In genomic region chr12:104258476-104259067, GRCh38 we compare ENCODE assay signal across 21 cellular contexts. TPM values are rescaled to one million over a fixed set of nuclear protein-coding genes. Genes with fewer than 3 reads are reported as not detected.
DNase-seq lines count a peak whose midpoint lies in the region; ATAC-seq and TF ChIP-seq lines count a peak whose summit lies in the region.
"Had no signal": no experiment of that assay in that cellular context is flagged by ENCODE, and none has a peak within 500 bp of the region (broad histone marks: within the 10 kb centered on the region; RNA-seq: fewer than 3 reads in every experiment).

No MANE protein-coding gene starts in this region.

- no peak overlapping the region for H3K23ac ChIP-seq in trophoblast cell (ENCODE audit: low read length)

- no peak overlapping the region for H3K4ac ChIP-seq in trophoblast cell (ENCODE audit: low read depth, low read length)

- H3K79me2 ChIP-seq in Loucy (ENCODE audit: insufficient read depth, low read length): no peaks in the 10 kb centered on the region
- no peaks in the 10 kb centered on the region for H3K79me2 ChIP-seq in trophoblast cell (ENCODE audit: control insufficient read depth, insufficient read depth, low read length, poor library complexity)

- H2BK12ac ChIP-seq in trophoblast cell (ENCODE audit: low read length): no peak overlapping the region

- H3K18ac ChIP-seq in trophoblast cell (ENCODE audit: low read length): no peak overlapping the region

- TF ChIP-seq CTCF in Loucy (conservative IDR thresholded peaks at IDR 0.05; ENCODE audit: low read length) (no peak), VCaP (conservative IDR thresholded peaks at IDR 0.05) (no peak)

- no peak overlapping the region for H4K8ac ChIP-seq in trophoblast cell (ENCODE audit: low read depth, low read length)

- peaks cover 5% of the 10 kb centered on the region for H3K4me1 ChIP-seq in Loucy (ENCODE audit: insufficient read depth, low read length, poor library complexity, severe bottlenecking)
- no peaks in the 10 kb centered on the region for H3K4me1 ChIP-seq in trophoblast cell (ENCODE audit: control insufficient read depth in 1 of 2, insufficient read depth in 2 of 2, low read length in 2 of 2)
- H3K4me1 ChIP-seq: BE2C, SJCRH30 had no signal

- no peaks in the 10 kb centered on the region for H3F3A ChIP-seq in Loucy (ENCODE audit: low read depth)

- no peak overlapping the region for H3K4me2 ChIP-seq in Loucy (ENCODE audit: low read depth, low read length, poor library complexity, severe bottlenecking)
- H3K4me2 ChIP-seq in trophoblast cell (ENCODE audit: low read length): no peak overlapping the region

- peak overlapping the region; percentile 18; the same call in 1 of the 2 replicates for H3K27ac ChIP-seq in VCaP
- H3K27ac ChIP-seq in trophoblast cell (ENCODE audit: low read depth, low read length): no peak overlapping the region
- H3K27ac ChIP-seq: SJCRH30 had no signal

- H2AK5ac ChIP-seq in trophoblast cell (ENCODE audit: low read length): no peak overlapping the region

- H3K36me3 ChIP-seq in Loucy (ENCODE audit: insufficient read depth, low read length) (no peaks in the 10 kb centered on the region), trophoblast cell (ENCODE audit: control insufficient read depth in 1 of 2, insufficient read depth in 2 of 2, low read length in 2 of 2) (no peaks in the 10 kb centered on the region)
- H3K36me3 ChIP-seq: BE2C, SJCRH30 had no signal

- WGBS in trophoblast cell (ENCODE audit: extremely low coverage, insufficient coverage, insufficient read length): no CpG with 5 or more reads among the region's 2 CpGs

- peak overlapping the region; percentile 27; the same call in 1 of the 2 replicates for H2AFZ ChIP-seq in Loucy (ENCODE audit: low read length)
- H2AFZ ChIP-seq in trophoblast cell (ENCODE audit: insufficient read depth, low read length, poor library complexity): no peak overlapping the region

- no peaks in the 10 kb centered on the region for H3K9me2 ChIP-seq in Loucy (replicated peaks; ENCODE audit: low read depth, low read length)

- no peak overlapping the region for H3K9ac ChIP-seq in Loucy (ENCODE audit: low read depth, low read length, poor library complexity, severe bottlenecking)
- peak overlapping the region; percentile 18 for H3K9ac ChIP-seq in trophoblast cell (ENCODE audit: low read length)

- no peak overlapping the region for H3K4me3 ChIP-seq in Loucy (ENCODE audit: low read length, poor library complexity, severe bottlenecking)
- H3K4me3 ChIP-seq in trophoblast cell (ENCODE audit: low read depth, low read length): no peak overlapping the region
- H3K4me3 ChIP-seq: SJCRH30 had no signal

- H2BK120ac ChIP-seq in trophoblast cell (ENCODE audit: insufficient read depth, low read length, poor library complexity): no peak overlapping the region

- H4K12ac ChIP-seq in trophoblast cell (ENCODE audit: low read depth, low read length): no peak overlapping the region

- no peak overlapping the region for H3K14ac ChIP-seq in trophoblast cell (ENCODE audit: low read length)

- H4K20me1 ChIP-seq in Loucy (ENCODE audit: insufficient read depth, low read length, poor library complexity, severe bottlenecking): no peaks in the 10 kb centered on the region

- no peaks in the 10 kb centered on the region for H3K79me1 ChIP-seq in trophoblast cell (ENCODE audit: low read length)

- H3K27me3 ChIP-seq in Loucy (ENCODE audit: insufficient read depth, low read length, poor library complexity, severe bottlenecking): no peaks in the 10 kb centered on the region
- H3K27me3 ChIP-seq in trophoblast cell (ENCODE audit: insufficient read depth, low read length): no peaks in the 10 kb centered on the region
- H3K27me3 ChIP-seq: BE2C, SJCRH30 had no signal

- no peak for ATAC-seq in GM18519 (IDR thresholded peaks at IDR 0.05; ENCODE audit: low FRiP score, unreplicated experiment)

- peak; percentile 26 for DNase-seq in NCI-H82 (lab: John Stamatoyannopoulos, UW)
- DNase-seq in NCI-H82 treated with DMSO at 0.1 percent for 48 hours (lab: John Stamatoyannopoulos, UW; ENCODE audit: unreplicated experiment): no peak
- no peak for DNase-seq in trophoblast cell
- no peak for DNase-seq in NCI-H2227 treated with DMSO at 0.1 percent for 48 hours (lab: John Stamatoyannopoulos, UW)
- DNase-seq in SW 1271 (lab: John Stamatoyannopoulos, UW): no peak
- DNase-seq: 8988T; BE2C; CD4-positive, CD25-positive, alpha-beta regulatory T cell; COR-L47; EL; HFFc6; MM.1S; NCI-H1092 treated with DMSO at 0.1 percent for 48 hours; NCI-H2081; NCI-H2171 treated with DMSO at 0.1 percent for 48 hours; NCI-H510A; NCI-H774; SJCRH30 had no signal

- H3K9me3 ChIP-seq in Loucy (ENCODE audit: insufficient read depth, low read depth, low read length) (no peaks in the 10 kb centered on the region), trophoblast cell (ENCODE audit: insufficient read depth, low read depth, low read length) (no peaks in the 10 kb centered on the region)
- H3K9me3 ChIP-seq: BE2C, SJCRH30 had no signal

- no peak overlapping the region for H4K91ac ChIP-seq in trophoblast cell (ENCODE audit: low read depth, low read length)

- no peak overlapping the region for H2BK5ac ChIP-seq in trophoblast cell (ENCODE audit: low read depth, low read length, poor library complexity)

RNA-seq across cellular contexts. Expression of gene TXNRD1, which starts 43.0 kb away (rescaled TPM):
- polyA plus RNA-seq in trophoblast cell (2013): 149 TPM in 2 replicates

RNA-seq across cellular contexts. Expression of gene EID3, which starts 45.0 kb away (rescaled TPM):
- 0.67 and 0.78 TPM in 2 replicates for polyA plus RNA-seq in trophoblast cell (2013)
